17 cellular contexts compared by ENCODE assay signal in the genomic region with DNA sequence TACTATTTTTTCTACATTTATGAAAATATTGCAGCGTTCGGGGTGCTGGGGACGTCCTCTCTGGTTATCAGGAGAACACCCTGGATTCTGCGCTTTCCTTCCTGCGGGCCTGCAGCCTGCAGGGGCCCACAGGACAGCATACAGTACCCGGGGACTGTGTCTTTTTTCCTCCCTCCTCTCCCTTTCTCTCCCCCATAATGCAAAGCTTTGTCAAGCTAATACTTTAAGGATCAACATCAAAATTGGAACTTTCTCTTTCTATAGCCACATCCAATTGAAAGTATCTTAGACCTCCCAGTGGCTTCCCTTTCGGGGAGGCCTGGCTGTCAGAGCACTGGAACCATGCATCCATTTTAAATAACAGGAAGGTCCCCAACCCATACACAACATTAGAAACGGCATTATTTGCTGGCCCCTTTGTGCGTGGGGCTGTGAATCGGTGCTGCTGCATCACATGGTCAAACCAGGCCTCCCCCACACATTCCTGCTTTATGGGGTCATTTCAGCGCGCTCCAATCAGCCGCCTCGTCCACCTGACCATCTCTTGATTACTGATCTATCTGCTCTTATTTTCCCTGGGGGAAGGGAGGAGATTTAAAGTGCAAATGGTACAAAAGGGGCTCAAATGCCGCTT.
DNase-seq lines count a peak whose midpoint lies in the region; ATAC-seq and TF ChIP-seq lines count a peak whose summit lies in the region.
"Had no signal": no experiment of that assay in that cellular context is flagged by ENCODE, and none has a peak within 500 bp of the region (broad histone marks: within the 10 kb centered on the region; RNA-seq: fewer than 3 reads in every experiment).

No MANE protein-coding gene starts in this region.

- peaks cover 4% of the 10 kb centered on the region; the same call in 1 of the 2 replicates for H3K4me1 ChIP-seq in H9 (ENCODE audit: insufficient read depth, low read length)
- no peaks in the 10 kb centered on the region for H3K4me1 ChIP-seq in endodermal cell (ENCODE audit: control insufficient read depth, insufficient read depth, low read length)
- H3K4me1 ChIP-seq in smooth muscle cell (ENCODE audit: low read depth), result peaks cover 20% of the 10 kb centered on the region

- H3T11ph ChIP-seq in H9 (ENCODE audit: low read length), result no peak overlapping the region

- H3K4ac ChIP-seq in H9 (ENCODE audit: low read depth, low read length), result no peak overlapping the region

- H2AK5ac ChIP-seq in H9 (ENCODE audit: insufficient read length, low read length), result no peak overlapping the region

- no peaks in the 10 kb centered on the region; a peak in 1 of 7 replicates for H3K36me3 Mint-ChIP-seq in H9 (ENCODE audit: insufficient read depth in 1 of 3, low read depth in 3 of 3)
- H3K36me3 Mint-ChIP-seq in endodermal cell (ENCODE audit: low read depth), result no peaks in the 10 kb centered on the region
- no peaks in the 10 kb centered on the region for H3K36me3 Mint-ChIP-seq in nephron progenitor cell (ENCODE audit: low read depth)

- H3K27ac ChIP-seq in H9 (ENCODE audit: insufficient read length, low read depth, low read length) (no peak overlapping the region), endodermal cell (ENCODE audit: low read depth, low read length) (no peak overlapping the region), smooth muscle cell (ENCODE audit: low read depth) (no peak overlapping the region), dorsolateral prefrontal cortex (no peak overlapping the region)
- H3K27ac ChIP-seq: C4-2B, HL-60 had no signal

- H3K9me3 Mint-ChIP-seq in H9 (no peaks in the 10 kb centered on the region), endodermal cell (no peaks in the 10 kb centered on the region), nephron progenitor cell (peaks cover 13% of the 10 kb centered on the region)

- H2BK20ac ChIP-seq in H9 (ENCODE audit: low read depth, low read length, poor library complexity, severe bottlenecking), result no peak overlapping the region

- H2BK5ac ChIP-seq in H9 (ENCODE audit: insufficient read length, low read length), result no peak overlapping the region

- H4K20me1 ChIP-seq in H9 (ENCODE audit: control insufficient read depth, insufficient read depth, insufficient read length) (no peaks in the 10 kb centered on the region), smooth muscle cell (ENCODE audit: low read depth) (no peaks in the 10 kb centered on the region)

- no peak overlapping the region for H2BK12ac ChIP-seq in H9 (ENCODE audit: insufficient read length, low read depth, low read length)

- H4K91ac ChIP-seq in H9 (ENCODE audit: insufficient read length, low read depth, low read length), result no peak overlapping the region

- H3K79me2 ChIP-seq in H9 (ENCODE audit: insufficient read depth, low read length) (no peaks in the 10 kb centered on the region), smooth muscle cell (ENCODE audit: low read depth) (no peaks in the 10 kb centered on the region)

- no CpG with 5 or more reads among the region's 15 CpGs for whole genome bisulfite sequencing in H9 (ENCODE audit: extremely low coverage, insufficient read length, low lambda C conversion rate)
- WGBS in endodermal cell (ENCODE audit: insufficient coverage in 1 of 2, insufficient read length in 1 of 2), 2 experiments, result 74 to 77% methylated on average over 6 to 15 of the region's 15 CpGs
- 65% methylated on average over 15 of the region's 15 CpGs for WGBS in smooth muscle cell (ENCODE audit: low lambda C conversion rate)

- intact Hi-C loops in dorsolateral prefrontal cortex (cut with DNase I) (no loop called here), left ventricle myocardium superior (cut with micrococcal nuclease) (no loop called here)

- H3K4me2 ChIP-seq in H9 (ENCODE audit: insufficient read depth, insufficient read length, low read length) (no peak overlapping the region), smooth muscle cell (no peak overlapping the region)

- H4K8ac ChIP-seq in H9 (replicated peaks; ENCODE audit: insufficient read length, low read depth, low read length), result no peak overlapping the region

- DNase-seq in H9 (no peak), endodermal cell (no peak), nephron progenitor cell (no peak), smooth muscle cell (lab: John Stamatoyannopoulos, UW; ENCODE audit: unreplicated experiment) (no peak), dorsolateral prefrontal cortex (no peak), left ventricle myocardium superior (no peak), SKM-1 (lab: John Stamatoyannopoulos, UW; ENCODE audit: unreplicated experiment) (no peak), T-helper 1 cell (no peak)
- DNase-seq: DND-41, MV-4-11, NCI-H1417 treated with DMSO at 0.1 percent for 48 hours, NCI-H1930, NCI-H2171, NCI-H446, SHP77 treated with DMSO at 0.1 percent for 48 hours had no signal

- no peak overlapping the region for H3K56ac ChIP-seq in H9 (ENCODE audit: insufficient read length, low read depth, low read length)

- H2BK15ac ChIP-seq in H9 (ENCODE audit: low read depth, low read length), result no peak overlapping the region

- no peak overlapping the region for H4K5ac ChIP-seq in H9 (ENCODE audit: insufficient read length, low read depth, low read length)

- TF ChIP-seq CTCF in H9 (conservative IDR thresholded peaks at IDR 0.05), result no peak
- TF ChIP-seq CTCF in endodermal cell (conservative IDR thresholded peaks at IDR 0.05), result no peak
- TF ChIP-seq CTCF in nephron progenitor cell (IDR thresholded peaks at IDR 0.05), result no peak
- TF ChIP-seq CTCF in smooth muscle cell (IDR thresholded peaks at IDR 0.05; ENCODE audit: borderline replicate concordance, insufficient read depth, poor library complexity, severe bottlenecking), result no peak
- no peak for TF ChIP-seq CTCF in dorsolateral prefrontal cortex (IDR thresholded peaks at IDR 0.05 in 54 of 56, conservative IDR thresholded peaks at IDR 0.05 in 2 of 56; ENCODE audit: low read depth in 1 of 56, partially characterized antibody in 56 of 56)

- no peak overlapping the region for H2BK120ac ChIP-seq in H9 (ENCODE audit: low read depth, low read length, poor library complexity, severe bottlenecking)

- ATAC-seq in left ventricle myocardium superior, result no peak

- H3K9ac ChIP-seq in H9 (ENCODE audit: extremely low read depth, insufficient read length, low read length), result no peak overlapping the region
- H3K9ac ChIP-seq in endodermal cell (ENCODE audit: extremely low read depth, low read length, poor library complexity, severe bottlenecking), result no peak overlapping the region
- H3K9ac ChIP-seq in smooth muscle cell (ENCODE audit: low read depth), result no peak overlapping the region

- no peak overlapping the region for H3K23ac ChIP-seq in H9 (ENCODE audit: insufficient read length, low read depth, low read length)

- H3K36me3 ChIP-seq in endodermal cell (ENCODE audit: control insufficient read depth, insufficient read depth, low read length) (no peaks in the 10 kb centered on the region), smooth muscle cell (ENCODE audit: low read depth) (no peaks in the 10 kb centered on the region)

- no peak overlapping the region for H3K18ac ChIP-seq in H9 (ENCODE audit: insufficient read length, low read depth, low read length)

- peak overlapping the region; percentile 35 to 77 (median 42); a peak in 4 of 7 replicates for H3K27ac Mint-ChIP-seq in H9
- H3K27ac Mint-ChIP-seq in endodermal cell, result peak overlapping the region; percentile 14
- H3K27ac Mint-ChIP-seq in nephron progenitor cell, result peak overlapping the region; percentile 20

- peaks cover 4% of the 10 kb centered on the region; the same call in 1 of the 2 replicates for H3K27me3 Mint-ChIP-seq in H9 (ENCODE audit: low read depth)
- H3K27me3 Mint-ChIP-seq in endodermal cell (ENCODE audit: insufficient read depth), result no peaks in the 10 kb centered on the region
- H3K27me3 Mint-ChIP-seq in nephron progenitor cell (ENCODE audit: low read depth, poor library complexity), result peaks cover 11% of the 10 kb centered on the region

- H3K4me3 ChIP-seq in endodermal cell (ENCODE audit: low read length) (no peak overlapping the region), smooth muscle cell (no peak overlapping the region), dorsolateral prefrontal cortex (no peak overlapping the region)

- H3F3A ChIP-seq in smooth muscle cell (ENCODE audit: low read depth), result no peaks in the 10 kb centered on the region

- H3K4me3 Mint-ChIP-seq in H9 (0 out of 5 replicates have a peak overlapping the region, but pooled peaks of 1 of the 2 experiments have one; percentile 6), endodermal cell (no peak overlapping the region), nephron progenitor cell (no peak overlapping the region)

- H3K27me3 ChIP-seq in H9 (ENCODE audit: insufficient read depth, low read length) (no peaks in the 10 kb centered on the region), endodermal cell (ENCODE audit: control insufficient read depth, insufficient read depth, low read length, poor library complexity, severe bottlenecking) (no peaks in the 10 kb centered on the region), smooth muscle cell (ENCODE audit: low read depth) (no peaks in the 10 kb centered on the region), dorsolateral prefrontal cortex (peaks cover 0 to 15% (median 0%) of the 10 kb centered on the region in 45 donors)

- H3K9me3 ChIP-seq in H9 (ENCODE audit: control insufficient read depth, low read depth, low read length), result no peaks in the 10 kb centered on the region
- peaks cover 65% of the 10 kb centered on the region for H3K9me3 ChIP-seq in endodermal cell (ENCODE audit: control insufficient read depth, low read length)
- H3K9me3 ChIP-seq in smooth muscle cell (replicated peaks; ENCODE audit: low read depth), result no peaks in the 10 kb centered on the region

- no peaks in the 10 kb centered on the region for H3K79me1 ChIP-seq in H9 (ENCODE audit: insufficient read depth, low read depth, low read length, poor library complexity, severe bottlenecking)

- H3K4me1 Mint-ChIP-seq in H9, result peaks cover 30 to 33% of the 10 kb centered on the region in 2 experiments
- peaks cover 18% of the 10 kb centered on the region for H3K4me1 Mint-ChIP-seq in endodermal cell
- peaks cover 35% of the 10 kb centered on the region for H3K4me1 Mint-ChIP-seq in nephron progenitor cell

- H2AFZ ChIP-seq in H9 (ENCODE audit: low read length) (no peak overlapping the region), smooth muscle cell (ENCODE audit: low read depth) (peak overlapping the region; percentile 71)

- no peaks in the 10 kb centered on the region for H3K23me2 ChIP-seq in H9 (ENCODE audit: insufficient read length, low read depth, low read length, poor library complexity, severe bottlenecking)

- no peak overlapping the region for H3K14ac ChIP-seq in H9 (ENCODE audit: insufficient read depth, low read length)
